Comparison of ENCODE assay signal across 1 cellular context in the genomic region with DNA sequence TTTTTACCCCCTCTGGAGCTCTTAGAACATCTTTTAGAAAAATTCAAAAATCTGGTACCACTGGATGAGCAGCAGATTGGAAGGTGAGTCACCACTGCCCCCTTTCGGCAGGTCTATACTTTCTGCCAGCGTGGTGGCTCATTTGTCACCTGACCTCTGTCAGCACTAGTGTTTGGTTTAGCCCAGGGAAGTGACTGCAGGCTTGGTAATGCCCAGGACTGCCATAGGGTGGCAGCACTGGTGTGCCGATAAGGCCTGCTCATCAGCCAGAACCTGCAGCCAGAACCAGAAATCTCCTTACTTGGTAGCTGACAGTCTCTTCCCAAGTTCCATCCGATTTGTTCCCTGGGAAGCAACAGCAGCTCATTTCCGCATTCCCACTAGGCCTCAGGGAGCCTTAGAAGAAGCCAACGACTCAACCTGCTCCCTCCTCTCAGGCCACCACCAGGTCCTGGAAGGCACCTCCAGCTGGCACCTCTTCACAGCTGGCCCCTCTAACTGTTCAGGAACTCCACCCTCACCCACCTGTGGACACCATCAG.
A peak's percentile ranks its signal among the peaks of the same experiment; 100 is the strongest.
TF ChIP-seq lines count a peak whose summit lies in the region.

No MANE protein-coding gene starts in this region.

TF ChIP-seq in HepG2, 621 proteins besides CTCF, POLR2A, EP300 and RAD21 (continued from another document and continues in another):
- TF ChIP-seq, protein P1, sequence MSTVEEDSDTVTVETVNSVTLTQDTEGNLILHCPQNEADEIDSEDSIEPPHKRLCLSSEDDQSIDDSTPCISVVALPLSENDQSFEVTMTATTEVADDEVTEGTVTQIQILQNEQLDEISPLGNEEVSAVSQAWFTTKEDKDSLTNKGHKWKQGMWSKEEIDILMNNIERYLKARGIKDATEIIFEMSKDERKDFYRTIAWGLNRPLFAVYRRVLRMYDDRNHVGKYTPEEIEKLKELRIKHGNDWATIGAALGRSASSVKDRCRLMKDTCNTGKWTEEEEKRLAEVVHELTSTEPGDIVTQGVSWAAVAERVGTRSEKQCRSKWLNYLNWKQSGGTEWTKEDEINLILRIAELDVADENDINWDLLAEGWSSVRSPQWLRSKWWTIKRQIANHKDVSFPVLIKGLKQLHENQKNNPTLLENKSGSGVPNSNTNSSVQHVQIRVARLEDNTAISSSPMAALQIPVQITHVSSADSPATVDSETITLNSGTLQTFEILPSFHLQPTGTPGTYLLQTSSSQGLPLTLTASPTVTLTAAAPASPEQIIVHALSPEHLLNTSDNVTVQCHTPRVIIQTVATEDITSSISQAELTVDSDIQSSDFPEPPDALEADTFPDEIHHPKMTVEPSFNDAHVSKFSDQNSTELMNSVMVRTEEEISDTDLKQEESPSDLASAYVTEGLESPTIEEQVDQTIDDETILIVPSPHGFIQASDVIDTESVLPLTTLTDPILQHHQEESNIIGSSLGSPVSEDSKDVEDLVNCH (CRISPR knock-in tag; IDR thresholded peaks at IDR 0.05): no peak
- no peak for TF ChIP-seq EED (CRISPR knock-in tag; IDR thresholded peaks at IDR 0.05)
- no peak for TF ChIP-seq PHF5A (CRISPR knock-in tag; IDR thresholded peaks at IDR 0.05; ENCODE audit: low read depth, unreplicated experiment)
- no peak for TF ChIP-seq ZNF749 (CRISPR knock-in tag; IDR thresholded peaks at IDR 0.05; ENCODE audit: borderline replicate concordance)
- peak; percentile 44; the same call in 1 of the 2 replicates for TF ChIP-seq MIER3 (CRISPR knock-in tag; IDR thresholded peaks at IDR 0.05; ENCODE audit: borderline replicate concordance)
- no peak for TF ChIP-seq MATR3 (CRISPR knock-in tag; IDR thresholded peaks at IDR 0.05)
- TF ChIP-seq RBM39 (IDR thresholded peaks at IDR 0.05; ENCODE audit: low read depth, low read length, poor library complexity, severe bottlenecking): no peak
- TF ChIP-seq, protein P2, sequence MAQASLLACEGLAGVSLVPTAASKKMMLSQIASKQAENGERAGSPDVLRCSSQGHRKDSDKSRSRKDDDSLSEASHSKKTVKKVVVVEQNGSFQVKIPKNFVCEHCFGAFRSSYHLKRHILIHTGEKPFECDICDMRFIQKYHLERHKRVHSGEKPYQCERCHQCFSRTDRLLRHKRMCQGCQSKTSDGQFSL (CRISPR knock-in tag; IDR thresholded peaks at IDR 0.05): no peak
- no peak for TF ChIP-seq ARHGAP35 (CRISPR knock-in tag; IDR thresholded peaks at IDR 0.05; ENCODE audit: borderline replicate concordance)
- TF ChIP-seq JARID2 (CRISPR knock-in tag; IDR thresholded peaks at IDR 0.05; ENCODE audit: insufficient replicate concordance): no peak
- no peak for TF ChIP-seq ARNTL (CRISPR knock-in tag; IDR thresholded peaks at IDR 0.05)
- no peak for TF ChIP-seq FLYWCH1 (CRISPR knock-in tag; IDR thresholded peaks at IDR 0.05)
- TF ChIP-seq SRY (CRISPR knock-in tag; IDR thresholded peaks at IDR 0.05): no peak
- TF ChIP-seq ZNF552 (CRISPR knock-in tag; IDR thresholded peaks at IDR 0.05; ENCODE audit: borderline replicate concordance): no peak
- no peak for TF ChIP-seq ZNF768 (CRISPR knock-in tag; IDR thresholded peaks at IDR 0.05)
- TF ChIP-seq, protein P3, sequence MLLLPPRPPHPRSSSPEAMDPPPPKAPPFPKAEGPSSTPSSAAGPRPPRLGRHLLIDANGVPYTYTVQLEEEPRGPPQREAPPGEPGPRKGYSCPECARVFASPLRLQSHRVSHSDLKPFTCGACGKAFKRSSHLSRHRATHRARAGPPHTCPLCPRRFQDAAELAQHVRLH (CRISPR knock-in tag; IDR thresholded peaks at IDR 0.05; ENCODE audit: borderline replicate concordance, low read depth): no peak; the same call in 1 of the 2 replicates
- TF ChIP-seq KAT2B (IDR thresholded peaks at IDR 0.05; ENCODE audit: borderline replicate concordance, low read depth, low read length): no peak
- no peak for TF ChIP-seq GTF2F1 (IDR thresholded peaks at IDR 0.05; ENCODE audit: low read length)
- no peak for TF ChIP-seq HES4 (CRISPR knock-in tag; IDR thresholded peaks at IDR 0.05; ENCODE audit: borderline replicate concordance)
- no peak for TF ChIP-seq HNRNPH1 (optimal IDR thresholded peaks at IDR 0.05; ENCODE audit: low read depth, low read length)
- peak; percentile 46 for TF ChIP-seq ASH2L (IDR thresholded peaks at IDR 0.05; ENCODE audit: insufficient read length, low read depth, low read length)
- no peak for TF ChIP-seq ZNF775 (CRISPR knock-in tag; IDR thresholded peaks at IDR 0.05; ENCODE audit: borderline replicate concordance)
- 0 out of 2 replicates have a peak, but pooled peaks have one; percentile 46 for TF ChIP-seq SPEN (CRISPR knock-in tag; IDR thresholded peaks at IDR 0.05; ENCODE audit: low read depth)
- no peak for TF ChIP-seq RFX3 (CRISPR knock-in tag; IDR thresholded peaks at IDR 0.05)
- no peak for TF ChIP-seq NAIF1 (CRISPR knock-in tag; IDR thresholded peaks at IDR 0.05; ENCODE audit: borderline replicate concordance)
- TF ChIP-seq ZNF629 (CRISPR knock-in tag; conservative IDR thresholded peaks at IDR 0.05): no peak
- no peak for TF ChIP-seq ZSCAN20 (CRISPR knock-in tag; IDR thresholded peaks at IDR 0.05; ENCODE audit: borderline replicate concordance)
- no peak for TF ChIP-seq ZNF879 (CRISPR knock-in tag; IDR thresholded peaks at IDR 0.05)
- TF ChIP-seq, protein P4, sequence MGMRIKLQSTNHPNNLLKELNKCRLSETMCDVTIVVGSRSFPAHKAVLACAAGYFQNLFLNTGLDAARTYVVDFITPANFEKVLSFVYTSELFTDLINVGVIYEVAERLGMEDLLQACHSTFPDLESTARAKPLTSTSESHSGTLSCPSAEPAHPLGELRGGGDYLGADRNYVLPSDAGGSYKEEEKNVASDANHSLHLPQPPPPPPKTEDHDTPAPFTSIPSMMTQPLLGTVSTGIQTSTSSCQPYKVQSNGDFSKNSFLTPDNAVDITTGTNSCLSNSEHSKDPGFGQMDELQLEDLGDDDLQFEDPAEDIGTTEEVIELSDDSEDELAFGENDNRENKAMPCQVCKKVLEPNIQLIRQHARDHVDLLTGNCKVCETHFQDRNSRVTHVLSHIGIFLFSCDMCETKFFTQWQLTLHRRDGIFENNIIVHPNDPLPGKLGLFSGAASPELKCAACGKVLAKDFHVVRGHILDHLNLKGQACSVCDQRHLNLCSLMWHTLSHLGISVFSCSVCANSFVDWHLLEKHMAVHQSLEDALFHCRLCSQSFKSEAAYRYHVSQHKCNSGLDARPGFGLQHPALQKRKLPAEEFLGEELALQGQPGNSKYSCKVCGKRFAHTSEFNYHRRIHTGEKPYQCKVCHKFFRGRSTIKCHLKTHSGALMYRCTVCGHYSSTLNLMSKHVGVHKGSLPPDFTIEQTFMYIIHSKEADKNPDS (CRISPR knock-in tag; IDR thresholded peaks at IDR 0.05): no peak
- TF ChIP-seq MED13 (CRISPR knock-in tag; IDR thresholded peaks at IDR 0.05): no peak
- TF ChIP-seq, protein P5, sequence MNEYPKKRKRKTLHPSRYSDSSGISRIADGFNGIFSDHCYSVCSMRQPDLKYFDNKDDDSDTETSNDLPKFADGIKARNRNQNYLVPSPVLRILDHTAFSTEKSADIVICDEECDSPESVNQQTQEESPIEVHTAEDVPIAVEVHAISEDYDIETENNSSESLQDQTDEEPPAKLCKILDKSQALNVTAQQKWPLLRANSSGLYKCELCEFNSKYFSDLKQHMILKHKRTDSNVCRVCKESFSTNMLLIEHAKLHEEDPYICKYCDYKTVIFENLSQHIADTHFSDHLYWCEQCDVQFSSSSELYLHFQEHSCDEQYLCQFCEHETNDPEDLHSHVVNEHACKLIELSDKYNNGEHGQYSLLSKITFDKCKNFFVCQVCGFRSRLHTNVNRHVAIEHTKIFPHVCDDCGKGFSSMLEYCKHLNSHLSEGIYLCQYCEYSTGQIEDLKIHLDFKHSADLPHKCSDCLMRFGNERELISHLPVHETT (CRISPR knock-in tag; conservative IDR thresholded peaks at IDR 0.05): no peak
- TF ChIP-seq ZNF383 (CRISPR knock-in tag; IDR thresholded peaks at IDR 0.05; ENCODE audit: borderline replicate concordance): no peak
- TF ChIP-seq, protein P6, sequence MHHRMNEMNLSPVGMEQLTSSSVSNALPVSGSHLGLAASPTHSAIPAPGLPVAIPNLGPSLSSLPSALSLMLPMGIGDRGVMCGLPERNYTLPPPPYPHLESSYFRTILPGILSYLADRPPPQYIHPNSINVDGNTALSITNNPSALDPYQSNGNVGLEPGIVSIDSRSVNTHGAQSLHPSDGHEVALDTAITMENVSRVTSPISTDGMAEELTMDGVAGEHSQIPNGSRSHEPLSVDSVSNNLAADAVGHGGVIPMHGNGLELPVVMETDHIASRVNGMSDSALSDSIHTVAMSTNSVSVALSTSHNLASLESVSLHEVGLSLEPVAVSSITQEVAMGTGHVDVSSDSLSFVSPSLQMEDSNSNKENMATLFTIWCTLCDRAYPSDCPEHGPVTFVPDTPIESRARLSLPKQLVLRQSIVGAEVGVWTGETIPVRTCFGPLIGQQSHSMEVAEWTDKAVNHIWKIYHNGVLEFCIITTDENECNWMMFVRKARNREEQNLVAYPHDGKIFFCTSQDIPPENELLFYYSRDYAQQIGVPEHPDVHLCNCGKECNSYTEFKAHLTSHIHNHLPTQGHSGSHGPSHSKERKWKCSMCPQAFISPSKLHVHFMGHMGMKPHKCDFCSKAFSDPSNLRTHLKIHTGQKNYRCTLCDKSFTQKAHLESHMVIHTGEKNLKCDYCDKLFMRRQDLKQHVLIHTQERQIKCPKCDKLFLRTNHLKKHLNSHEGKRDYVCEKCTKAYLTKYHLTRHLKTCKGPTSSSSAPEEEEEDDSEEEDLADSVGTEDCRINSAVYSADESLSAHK (CRISPR knock-in tag; IDR thresholded peaks at IDR 0.05; ENCODE audit: borderline replicate concordance): no peak
- no peak for TF ChIP-seq SALL2 (CRISPR knock-in tag; IDR thresholded peaks at IDR 0.05)
- no peak for TF ChIP-seq LCORL (IDR thresholded peaks at IDR 0.05)
- TF ChIP-seq LCORL (CRISPR knock-in tag; IDR thresholded peaks at IDR 0.05): 0 out of 2 replicates have a peak, but pooled peaks have one; percentile 28
- TF ChIP-seq, protein P7, sequence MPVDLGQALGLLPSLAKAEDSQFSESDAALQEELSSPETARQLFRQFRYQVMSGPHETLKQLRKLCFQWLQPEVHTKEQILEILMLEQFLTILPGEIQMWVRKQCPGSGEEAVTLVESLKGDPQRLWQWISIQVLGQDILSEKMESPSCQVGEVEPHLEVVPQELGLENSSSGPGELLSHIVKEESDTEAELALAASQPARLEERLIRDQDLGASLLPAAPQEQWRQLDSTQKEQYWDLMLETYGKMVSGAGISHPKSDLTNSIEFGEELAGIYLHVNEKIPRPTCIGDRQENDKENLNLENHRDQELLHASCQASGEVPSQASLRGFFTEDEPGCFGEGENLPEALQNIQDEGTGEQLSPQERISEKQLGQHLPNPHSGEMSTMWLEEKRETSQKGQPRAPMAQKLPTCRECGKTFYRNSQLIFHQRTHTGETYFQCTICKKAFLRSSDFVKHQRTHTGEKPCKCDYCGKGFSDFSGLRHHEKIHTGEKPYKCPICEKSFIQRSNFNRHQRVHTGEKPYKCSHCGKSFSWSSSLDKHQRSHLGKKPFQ (CRISPR knock-in tag; IDR thresholded peaks at IDR 0.05; ENCODE audit: insufficient replicate concordance): no peak
- TF ChIP-seq, protein P8, sequence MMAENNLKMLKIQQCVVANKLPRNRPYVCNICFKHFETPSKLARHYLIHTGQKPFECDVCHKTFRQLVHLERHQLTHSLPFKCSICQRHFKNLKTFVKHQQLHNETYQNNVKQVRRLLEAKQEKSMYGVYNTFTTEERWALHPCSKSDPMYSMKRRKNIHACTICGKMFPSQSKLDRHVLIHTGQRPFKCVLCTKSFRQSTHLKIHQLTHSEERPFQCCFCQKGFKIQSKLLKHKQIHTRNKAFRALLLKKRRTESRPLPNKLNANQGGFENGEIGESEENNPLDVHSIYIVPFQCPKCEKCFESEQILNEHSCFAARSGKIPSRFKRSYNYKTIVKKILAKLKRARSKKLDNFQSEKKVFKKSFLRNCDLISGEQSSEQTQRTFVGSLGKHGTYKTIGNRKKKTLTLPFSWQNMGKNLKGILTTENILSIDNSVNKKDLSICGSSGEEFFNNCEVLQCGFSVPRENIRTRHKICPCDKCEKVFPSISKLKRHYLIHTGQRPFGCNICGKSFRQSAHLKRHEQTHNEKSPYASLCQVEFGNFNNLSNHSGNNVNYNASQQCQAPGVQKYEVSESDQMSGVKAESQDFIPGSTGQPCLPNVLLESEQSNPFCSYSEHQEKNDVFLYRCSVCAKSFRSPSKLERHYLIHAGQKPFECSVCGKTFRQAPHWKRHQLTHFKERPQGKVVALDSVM (CRISPR knock-in tag; IDR thresholded peaks at IDR 0.05): no peak
- TF ChIP-seq, protein P9, sequence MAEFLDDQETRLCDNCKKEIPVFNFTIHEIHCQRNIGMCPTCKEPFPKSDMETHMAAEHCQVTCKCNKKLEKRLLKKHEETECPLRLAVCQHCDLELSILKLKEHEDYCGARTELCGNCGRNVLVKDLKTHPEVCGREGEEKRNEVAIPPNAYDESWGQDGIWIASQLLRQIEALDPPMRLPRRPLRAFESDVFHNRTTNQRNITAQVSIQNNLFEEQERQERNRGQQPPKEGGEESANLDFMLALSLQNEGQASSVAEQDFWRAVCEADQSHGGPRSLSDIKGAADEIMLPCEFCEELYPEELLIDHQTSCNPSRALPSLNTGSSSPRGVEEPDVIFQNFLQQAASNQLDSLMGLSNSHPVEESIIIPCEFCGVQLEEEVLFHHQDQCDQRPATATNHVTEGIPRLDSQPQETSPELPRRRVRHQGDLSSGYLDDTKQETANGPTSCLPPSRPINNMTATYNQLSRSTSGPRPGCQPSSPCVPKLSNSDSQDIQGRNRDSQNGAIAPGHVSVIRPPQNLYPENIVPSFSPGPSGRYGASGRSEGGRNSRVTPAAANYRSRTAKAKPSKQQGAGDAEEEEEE (CRISPR knock-in tag; IDR thresholded peaks at IDR 0.05; ENCODE audit: borderline replicate concordance): no peak
- TF ChIP-seq SP140L (CRISPR knock-in tag; IDR thresholded peaks at IDR 0.05; ENCODE audit: borderline replicate concordance): no peak
- TF ChIP-seq GATAD2A (CRISPR knock-in tag; IDR thresholded peaks at IDR 0.05): peak; percentile 43
